Comparison of ENCODE assay signal across 26 cellular contexts in genomic region chr9:87118594-87118993, GRCh38.
"Had no signal": no experiment of that assay in that cellular context is flagged by ENCODE, and none has a peak within 500 bp of the region (broad histone marks: within the 10 kb centered on the region; RNA-seq: fewer than 3 reads in every experiment).

No MANE protein-coding gene starts in this region.

- H3K27ac ChIP-seq: adrenal gland, KMS-11, SJSA1 had no signal

- DNase-seq: activated CD4-positive, alpha-beta memory T cell treated with anti-CD3 and anti-CD28 coated beads, Interleukin-2, amount 10 ng/mL, durations not matched to agents 7 days and 5 days; activated CD4-positive, alpha-beta T cell treated with anti-CD3 and anti-CD28 coated beads, Interleukin-2, amount 10 ng/mL, durations not matched to agents 7 days and 5 days; activated CD4-positive, CD25-positive, alpha-beta regulatory T cell; activated naive CD4-positive, alpha-beta T cell treated with anti-CD3 and anti-CD28 coated beads, Interleukin-2, amount 50 U/mL, for 16 hours; activated naive CD8-positive, alpha-beta T cell treated with anti-CD3 and anti-CD28 coated beads, Interleukin-2, amount 10 ng/mL, durations not matched to agents 7 days and 5 days; activated T-cell treated with anti-CD3 and anti-CD28 coated beads for 4 hours; activated T-cell treated with anti-CD3 and anti-CD28 coated beads, Interleukin-2, amount 50 U/mL, for 48 hours; caudate nucleus; MV-4-11; NCI-H1092 treated with DMSO at 0.1 percent for 48 hours; NCI-H1417 treated with DMSO at 0.1 percent for 48 hours; NCI-H1694; NCI-H2029; NCI-H2107; NCI-H526 treated with DMSO at 0.1 percent for 48 hours; NCI-H82; OCI-M1; RPMI8226; SHP77; T-cell; T-helper 2 cell had no signal

- H3K27me3 ChIP-seq: adrenal gland, breast epithelium, MG63, SJSA1 had no signal

- H3K9ac ChIP-seq: KMS-11 had no signal

- H3K4me3 ChIP-seq: adrenal gland, breast epithelium, MG63, SJSA1 had no signal

- H3K36me3 ChIP-seq: adrenal gland, breast epithelium, MG63, SJSA1 had no signal

- H3K9me3 ChIP-seq: adrenal gland, breast epithelium, MG63, SJSA1 had no signal
